ENCODE assay signal across 8 cellular contexts in genomic region chr18:9135912-9136314, GRCh38. TPM values are rescaled to one million over a fixed set of nuclear protein-coding genes. Genes with fewer than 3 reads are reported as not detected.
DNase-seq lines count a peak whose midpoint lies in the region; ATAC-seq and TF ChIP-seq lines count a peak whose summit lies in the region.

No MANE protein-coding gene starts in this region.

- no peak for TF ChIP-seq EP300 in sigmoid colon (IDR thresholded peaks at IDR 0.05)

- H3K36me3 ChIP-seq in BLaER1: peaks cover 43% of the 10 kb centered on the region
- H3K36me3 ChIP-seq in adipocyte (ENCODE audit: control insufficient read depth, insufficient read depth, low read length, severe bottlenecking): peaks cover 37% of the 10 kb centered on the region
- peaks cover 0 to 35% (median 0%) of the 10 kb centered on the region in 4 donors for H3K36me3 ChIP-seq in sigmoid colon

- DNase-seq in NCI-H2107 treated with DMSO at 0.1 percent for 48 hours (lab: John Stamatoyannopoulos, UW; ENCODE audit: unreplicated experiment) (peak; percentile 53), adipocyte (ENCODE audit: low read depth) (peak; percentile 33), right cardiac atrium (no peak), sigmoid colon (no peak), OCI-M2 (lab: John Stamatoyannopoulos, UW; ENCODE audit: unreplicated experiment) (no peak)

- H3K9ac ChIP-seq in BLaER1 (peak overlapping the region; percentile 87), adipocyte (ENCODE audit: low read length) (peak overlapping the region; percentile 91)

- H4K20me1 ChIP-seq in BLaER1: peaks cover 65% of the 10 kb centered on the region

- ATAC-seq in GM18861 (IDR thresholded peaks at IDR 0.05; ENCODE audit: unreplicated experiment): peak; percentile 4
- peak; percentile 13 for ATAC-seq in HG03039 (IDR thresholded peaks at IDR 0.05; ENCODE audit: unreplicated experiment)
- peak; percentile 20 to 37 for ATAC-seq in right cardiac atrium

- H3K4me3 ChIP-seq in BLaER1 (peak overlapping the region; percentile 91), adipocyte (ENCODE audit: low read length) (peak overlapping the region; percentile 91), right cardiac atrium (ENCODE audit: low read length) (peak overlapping the region; percentile 64), sigmoid colon (peak overlapping the region; percentile 63 to 91 (median 72))

- H3K27me3 ChIP-seq in BLaER1: no peaks in the 10 kb centered on the region
- H3K27me3 ChIP-seq in adipocyte (replicated peaks; ENCODE audit: control insufficient read depth, insufficient read depth, low read length): no peaks in the 10 kb centered on the region
- H3K27me3 ChIP-seq in right cardiac atrium (ENCODE audit: control insufficient read depth, insufficient read depth): no peaks in the 10 kb centered on the region
- no peaks in the 10 kb centered on the region for H3K27me3 ChIP-seq in sigmoid colon

- WGBS in right cardiac atrium: 1% methylated on average over 33 of the region's 33 CpGs
- WGBS in sigmoid colon, 2 donors: 1% methylated on average over 33 of the region's 33 CpGs

- H3K4me2 ChIP-seq in BLaER1: peak overlapping the region; percentile 94

- H3K9me3 ChIP-seq in BLaER1 (no peaks in the 10 kb centered on the region), adipocyte (ENCODE audit: control insufficient read depth, low read length) (no peaks in the 10 kb centered on the region), right cardiac atrium (ENCODE audit: control insufficient read depth, low read length) (no peaks in the 10 kb centered on the region), sigmoid colon (no peaks in the 10 kb centered on the region)

- peaks cover 46% of the 10 kb centered on the region for H3K4me1 ChIP-seq in BLaER1
- peaks cover 30% of the 10 kb centered on the region for H3K4me1 ChIP-seq in adipocyte (ENCODE audit: control insufficient read depth, insufficient read depth, low read length)
- no peaks in the 10 kb centered on the region for H3K4me1 ChIP-seq in right cardiac atrium (ENCODE audit: control insufficient read depth, insufficient read depth, low read length)
- peaks cover 0 to 38% (median 35%) of the 10 kb centered on the region in 4 donors for H3K4me1 ChIP-seq in sigmoid colon

- TF ChIP-seq CTCF in sigmoid colon (IDR thresholded peaks at IDR 0.05): no peak

- intact Hi-C loops in right cardiac atrium (cut with DNase I) (loop anchor here in 1 of 4 donors (5.0 kb wide), 1 partner anchor 34 kb away; the partner anchor contains the start of gene NDUFV2), sigmoid colon (cut with DNase I) (loop anchor here (2.0 to 5.0 kb wide), 4 partner anchors 17 to 434 kb away; partner anchors contain the start of genes RALBP1 and TWSG1)

- no peak for TF ChIP-seq POLR2A in sigmoid colon (IDR thresholded peaks at IDR 0.05)

- peak overlapping the region; percentile 84 for H3K27ac ChIP-seq in BLaER1
- peak overlapping the region; percentile 83 for H3K27ac ChIP-seq in right cardiac atrium (ENCODE audit: low read length)
- H3K27ac ChIP-seq in sigmoid colon: peak overlapping the region; percentile 95 to 99 (median 98)

RNA-seq across cellular contexts. Expression of gene ANKRD12, which starts 0.7 kb away (rescaled TPM):
- total RNA-seq in right cardiac atrium: 10 to 100 TPM; 47.3 to 59.6 (median 51.3) TPM
- polyA plus RNA-seq in right cardiac atrium: 7.3 TPM
- total RNA-seq in sigmoid colon: 100 to 1,000 TPM in 2 of 4 donors, 10 to 100 TPM in 2; 88.5 to 132 (median 102) TPM
- 10 to 100 TPM in 1 of 3 donors, 1 to 10 TPM in 2; 5.1 to 11.4 (median 7.2) TPM for polyA plus RNA-seq in sigmoid colon

RNA-seq across cellular contexts. Expression of gene NDUFV2, which starts 33.4 kb away (rescaled TPM):
- total RNA-seq in right cardiac atrium (100 to 1,000 TPM; 283 to 340 (median 304) TPM), sigmoid colon (100 to 1,000 TPM in 3 of 4 donors, 10 to 100 TPM in 1; 81.3 to 131 (median 115) TPM)
- polyA plus RNA-seq in right cardiac atrium (767 TPM), sigmoid colon (100 to 1,000 TPM; 207 to 339 (median 246) TPM)

Comparison
In these comparisons a context has a peak if more than half of its experiments do, and no peak if none do; other contexts are left out.
1. DNase-seq: peak in NCI-H2107 treated with DMSO at 0.1 percent for 48 hours (single experiment) and adipocyte (single experiment); none in right cardiac atrium (0 of 3), sigmoid colon (single experiment) and OCI-M2 (single experiment).
2. Peak in every context shown above with its lines, with median percentiles within 50 percentile points of each other: H3K27ac ChIP-seq, H3K4me3 ChIP-seq and ATAC-seq.